In the genomic region with DNA sequence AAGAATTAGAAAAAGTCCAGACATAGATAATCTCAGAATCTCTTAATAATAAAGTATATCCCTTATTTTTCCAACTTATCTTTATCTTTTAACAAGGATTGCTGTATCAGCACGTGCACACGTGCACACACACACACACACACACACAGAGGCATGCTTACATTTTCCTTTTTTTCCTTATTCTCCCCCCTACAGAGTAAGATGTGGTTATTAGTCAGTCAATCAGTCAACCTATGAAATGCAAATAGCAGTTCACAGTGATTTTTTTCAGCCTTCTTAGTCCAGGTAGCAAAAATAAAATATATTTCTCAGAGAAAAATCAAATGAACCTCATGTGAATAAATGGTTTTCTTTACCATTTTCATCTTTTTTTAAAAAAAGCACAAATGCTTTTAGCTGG, we compare ENCODE assay signal across 6 cellular contexts.
"Had no signal": no experiment of that assay in that cellular context is flagged by ENCODE, and none has a peak within 500 bp of the region (broad histone marks: within the 10 kb centered on the region; RNA-seq: fewer than 3 reads in every experiment).

No MANE protein-coding gene starts in this region.

- DNase-seq: GM23248, GOT3, H7, HFFc6 had no signal

- H3K36me3 ChIP-seq: HAP-1 had no signal

- H2AFZ ChIP-seq: GM23248 had no signal

- H3K27ac ChIP-seq: GM23248, HL-60 had no signal

- H3K9me3 ChIP-seq: HAP-1 had no signal

- H3K4me3 ChIP-seq: GM23248, HAP-1 had no signal

- H3K9ac ChIP-seq: GM23248 had no signal
